Comparison of ENCODE assay signal across 13 cellular contexts in the genomic region with DNA sequence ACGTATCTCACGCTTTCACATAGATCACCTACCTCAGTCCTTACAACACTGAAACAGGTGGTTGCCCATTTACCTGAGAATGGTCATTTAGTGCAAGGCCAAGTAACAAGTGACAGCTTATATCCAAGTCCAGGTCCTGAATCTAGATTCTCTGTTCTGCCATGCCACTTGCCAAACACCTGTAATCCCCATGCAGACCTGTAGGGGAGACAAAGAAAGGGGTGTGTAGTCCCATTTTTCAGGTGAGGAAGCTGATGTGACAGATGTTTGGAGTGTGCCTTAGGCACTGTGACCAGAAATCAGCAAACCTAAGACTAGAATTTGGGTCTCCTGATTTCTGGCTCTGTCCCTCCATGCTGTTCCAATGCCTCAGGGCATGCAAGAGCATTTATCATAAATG. TPM values are rescaled to one million over a fixed set of nuclear protein-coding genes. Genes with fewer than 3 reads are reported as not detected.
DNase-seq lines count a peak whose midpoint lies in the region; ATAC-seq and TF ChIP-seq lines count a peak whose summit lies in the region.
"Had no signal": no experiment of that assay in that cellular context is flagged by ENCODE, and none has a peak within 500 bp of the region (broad histone marks: within the 10 kb centered on the region; RNA-seq: fewer than 3 reads in every experiment).

No MANE protein-coding gene starts in this region.

- H3K4me3 Mint-ChIP-seq in chondrocyte (ENCODE audit: unreplicated experiment): no peak overlapping the region
- H3K4me3 Mint-ChIP-seq in neural progenitor cell: no peak overlapping the region
- H3K4me3 Mint-ChIP-seq: activated naive CD8-positive, alpha-beta T cell treated with anti-CD3 and anti-CD28 coated beads, Interleukin-2, amount 50 U/mL, for 24 hours; activated T-cell treated with anti-CD3 and anti-CD28 coated beads, Interleukin-2, amount 50 U/mL, for 72 hours had no signal

- H3K79me2 ChIP-seq in Loucy (ENCODE audit: insufficient read depth, low read length): no peaks in the 10 kb centered on the region
- H3K79me2 ChIP-seq in neural progenitor cell (ENCODE audit: low read depth): no peaks in the 10 kb centered on the region

- H2AFZ ChIP-seq in Loucy (ENCODE audit: low read length) (no peak overlapping the region), neural progenitor cell (replicated peaks) (no peak overlapping the region)

- H3K27ac Mint-ChIP-seq in chondrocyte (ENCODE audit: unreplicated experiment): no peak overlapping the region
- no peak overlapping the region for H3K27ac Mint-ChIP-seq in neural progenitor cell
- H3K27ac Mint-ChIP-seq: activated naive CD8-positive, alpha-beta T cell treated with anti-CD3 and anti-CD28 coated beads, Interleukin-2, amount 50 U/mL, for 24 hours; activated T-cell treated with anti-CD3 and anti-CD28 coated beads, Interleukin-2, amount 50 U/mL, for 72 hours had no signal

- no peak for ATAC-seq in GM21447 (IDR thresholded peaks at IDR 0.05; ENCODE audit: unreplicated experiment)
- ATAC-seq: activated naive CD8-positive, alpha-beta T cell treated with anti-CD3 and anti-CD28 coated beads, Interleukin-2, amount 50 U/mL, for 24 hours; activated T-cell treated with anti-CD3 and anti-CD28 coated beads, Interleukin-2, amount 50 U/mL, for 72 hours; pancreas; stimulated activated naive CD8-positive, alpha-beta T cell treated with anti-CD3 and anti-CD28 coated beads, Interleukin-15, Interleukin-2, amounts not matched to agents 100 U/mL and 50 U/mL, for 24 hours had no signal

- TF ChIP-seq CTCF in GM12872 (IDR thresholded peaks at IDR 0.05; ENCODE audit: insufficient read depth, low read depth, low read length) (peak; percentile 47; the same call in 2 of the 3 replicates), Loucy (conservative IDR thresholded peaks at IDR 0.05; ENCODE audit: low read length) (peak; percentile 43), chondrocyte (IDR thresholded peaks at IDR 0.05) (peak; percentile 43), neural progenitor cell (IDR thresholded peaks at IDR 0.05) (peak; percentile 35)

- H3K4me2 ChIP-seq in Loucy (ENCODE audit: low read depth, low read length, poor library complexity, severe bottlenecking) (no peak overlapping the region), neural progenitor cell (no peak overlapping the region)

- H3K9ac ChIP-seq in Loucy (ENCODE audit: low read depth, low read length, poor library complexity, severe bottlenecking): no peak overlapping the region
- H3K9ac ChIP-seq in neural progenitor cell: no peak overlapping the region

- no peaks in the 10 kb centered on the region for H3K9me2 ChIP-seq in Loucy (replicated peaks; ENCODE audit: low read depth, low read length)

- no peak overlapping the region for H3K27ac ChIP-seq in neural progenitor cell
- H3K27ac ChIP-seq: pancreas had no signal

- H3K9me3 ChIP-seq in Loucy (ENCODE audit: insufficient read depth, low read depth, low read length): 0 out of 2 replicates have a peak, but pooled peaks cover 5% of the 10 kb centered on the region
- H3K9me3 ChIP-seq in neural progenitor cell (ENCODE audit: low read depth): no peaks in the 10 kb centered on the region
- H3K9me3 ChIP-seq: pancreas had no signal

- H3K4me1 Mint-ChIP-seq in chondrocyte (ENCODE audit: low read depth): no peaks in the 10 kb centered on the region
- no peaks in the 10 kb centered on the region for H3K4me1 Mint-ChIP-seq in neural progenitor cell
- H3K4me1 Mint-ChIP-seq: activated naive CD8-positive, alpha-beta T cell treated with anti-CD3 and anti-CD28 coated beads, Interleukin-2, amount 50 U/mL, for 24 hours had no signal

- H3K36me3 Mint-ChIP-seq in chondrocyte (ENCODE audit: low read depth) (peaks cover 52% of the 10 kb centered on the region), neural progenitor cell (peaks cover 68% of the 10 kb centered on the region)

- no peaks in the 10 kb centered on the region for H3K27me3 ChIP-seq in Loucy (ENCODE audit: insufficient read depth, low read length, poor library complexity, severe bottlenecking)
- no peaks in the 10 kb centered on the region for H3K27me3 ChIP-seq in neural progenitor cell
- H3K27me3 ChIP-seq: pancreas had no signal

- DNase-seq in chondrocyte (ENCODE audit: low spot score) (no peak), neural progenitor cell (ENCODE audit: low spot score) (no peak), iPS-NIHi7 (ENCODE audit: extremely low spot score) (no peak), HUDEP-2 (lab: John Stamatoyannopoulos, UW; ENCODE audit: unreplicated experiment in 76 of 76) (no peak)
- DNase-seq: activated CD4-positive, alpha-beta T cell treated with anti-CD3 and anti-CD28 coated beads, Interleukin-2, amount 50 U/mL, for 48 hours; activated naive CD8-positive, alpha-beta T cell treated with anti-CD3 and anti-CD28 coated beads, Interleukin-2, amount 50 U/mL, for 24 hours; activated T-cell treated with anti-CD3 and anti-CD28 coated beads, Interleukin-2, amount 50 U/mL, for 72 hours; NK-92 treated with Interleukin-12 subunit alpha and Interleukin-12 subunit beta, amount 100 ng/mL, for 24 hours; pancreas; stimulated activated naive CD8-positive, alpha-beta T cell treated with anti-CD3 and anti-CD28 coated beads, Interleukin-15, Interleukin-2, amounts not matched to agents 100 U/mL and 50 U/mL, for 24 hours had no signal

- H3K4me1 ChIP-seq in Loucy (ENCODE audit: insufficient read depth, low read length, poor library complexity, severe bottlenecking) (no peaks in the 10 kb centered on the region), neural progenitor cell (no peaks in the 10 kb centered on the region)
- H3K4me1 ChIP-seq: pancreas had no signal

- H3K9me3 Mint-ChIP-seq in chondrocyte (ENCODE audit: low read depth) (peaks cover 37% of the 10 kb centered on the region), neural progenitor cell (peaks cover 4% of the 10 kb centered on the region)

- H3K36me3 ChIP-seq in Loucy (ENCODE audit: insufficient read depth, low read length) (no peaks in the 10 kb centered on the region), neural progenitor cell (peaks cover 21% of the 10 kb centered on the region)

- H3K27me3 Mint-ChIP-seq in chondrocyte (ENCODE audit: low read depth) (no peaks in the 10 kb centered on the region), neural progenitor cell (ENCODE audit: insufficient read depth, low read depth) (peaks cover 2% of the 10 kb centered on the region)
- H3K27me3 Mint-ChIP-seq: activated naive CD8-positive, alpha-beta T cell treated with anti-CD3 and anti-CD28 coated beads, Interleukin-2, amount 50 U/mL, for 24 hours had no signal

- H4K20me1 ChIP-seq in Loucy (ENCODE audit: insufficient read depth, low read length, poor library complexity, severe bottlenecking) (no peaks in the 10 kb centered on the region), neural progenitor cell (ENCODE audit: low read depth) (no peaks in the 10 kb centered on the region)

- no peak overlapping the region for H3K4me3 ChIP-seq in Loucy (ENCODE audit: low read length, poor library complexity, severe bottlenecking)
- H3K4me3 ChIP-seq in neural progenitor cell: no peak overlapping the region
- H3K4me3 ChIP-seq: pancreas had no signal

- H3F3A ChIP-seq in Loucy (ENCODE audit: low read depth): no peaks in the 10 kb centered on the region
- H3F3A ChIP-seq in neural progenitor cell (ENCODE audit: low read depth): no peaks in the 10 kb centered on the region

RNA-seq across cellular contexts. Expression of a gene that starts 12.7 kb away (rescaled TPM):
- total RNA-seq in chondrocyte (10.5 to 15.3 TPM (median 14.8 TPM) in 3 replicates), neural progenitor cell (ENCODE audit: low replicate concordance) (23.4 and 29.8 TPM in 2 replicates)

RNA-seq across cellular contexts. Expression of a gene that starts 36.4 kb away (rescaled TPM):
- total RNA-seq in chondrocyte: 15.9 to 20.2 TPM (median 16.6 TPM) in 3 replicates
- total RNA-seq in neural progenitor cell (ENCODE audit: low replicate concordance): 38.7 and 49.1 TPM in 2 replicates

RNA-seq across cellular contexts. Expression of a gene that starts 51.3 kb away (rescaled TPM):
- total RNA-seq in chondrocyte (not detected in 3 replicates), neural progenitor cell (ENCODE audit: low replicate concordance) (3.6 and 5.1 TPM in 2 replicates)
